In genomic region chrX:17412692-17413091, GRCh38 we compare ENCODE assay signal across 15 cellular contexts. TPM values are rescaled to one million over a fixed set of nuclear protein-coding genes. Genes with fewer than 3 reads are reported as not detected.
DNase-seq lines count a peak whose midpoint lies in the region; ATAC-seq and TF ChIP-seq lines count a peak whose summit lies in the region.
"Had no signal": no experiment of that assay in that cellular context is flagged by ENCODE, and none has a peak within 500 bp of the region (broad histone marks: within the 10 kb centered on the region; RNA-seq: fewer than 3 reads in every experiment).

No MANE protein-coding gene starts in this region.

- H3K9me3 Mint-ChIP-seq in activated naive CD8-positive, alpha-beta T cell treated with anti-CD3 and anti-CD28 coated beads for 36 hours: peaks cover 2% of the 10 kb centered on the region
- H3K9me3 Mint-ChIP-seq: nephron had no signal

- DNase-seq in AG09319 (ENCODE audit: extremely low read depth, low read depth): peak; percentile 43
- peak; percentile 41 for DNase-seq in HS-27A (ENCODE audit: low read depth)
- no peak for DNase-seq in activated naive CD8-positive, alpha-beta T cell treated with anti-CD3 and anti-CD28 coated beads for 36 hours
- DNase-seq in iris pigment epithelial cell (ENCODE audit: low read depth): peak; percentile 40
- no peak for DNase-seq in cerebellum (ENCODE audit: low spot score)
- no peak for DNase-seq in NCI-H187 (lab: John Stamatoyannopoulos, UW)
- DNase-seq: activated CD4-positive, alpha-beta T cell treated with anti-CD3 and anti-CD28 coated beads for 48 hours; activated effector memory CD4-positive, alpha-beta T cell treated with anti-CD3 and anti-CD28 coated beads, Interleukin-2, amount 50 U/mL, for 16 hours; cerebellar nuclear complex; left colon; NCI-H524; stimulated activated CD4-positive, alpha-beta T cell treated with anti-CD3 and anti-CD28 coated beads, Interleukin-12 subunit alpha, Interleukin-12 subunit beta, amount 100 ng/mL, for 4 hours had no signal

- H3K4me3 Mint-ChIP-seq in activated naive CD8-positive, alpha-beta T cell treated with anti-CD3 and anti-CD28 coated beads for 36 hours: no peak overlapping the region
- H3K4me3 Mint-ChIP-seq: nephron had no signal

- H3K27me3 Mint-ChIP-seq in activated naive CD8-positive, alpha-beta T cell treated with anti-CD3 and anti-CD28 coated beads for 36 hours: peaks cover 28% of the 10 kb centered on the region

- no peak for ATAC-seq in HG03442 (IDR thresholded peaks at IDR 0.05; ENCODE audit: unreplicated experiment)
- ATAC-seq in GM19395 (IDR thresholded peaks at IDR 0.05; ENCODE audit: unreplicated experiment): no peak
- ATAC-seq: left colon had no signal

- H3K27ac Mint-ChIP-seq in activated naive CD8-positive, alpha-beta T cell treated with anti-CD3 and anti-CD28 coated beads for 36 hours: peak overlapping the region; percentile 76
- H3K27ac Mint-ChIP-seq: nephron had no signal

- TF ChIP-seq CTCF in AG09319 (IDR thresholded peaks at IDR 0.05; ENCODE audit: low read depth, low read length): no peak

- H3K4me1 Mint-ChIP-seq in activated naive CD8-positive, alpha-beta T cell treated with anti-CD3 and anti-CD28 coated beads for 36 hours: peaks cover 19% of the 10 kb centered on the region

- H3K36me3 Mint-ChIP-seq in activated naive CD8-positive, alpha-beta T cell treated with anti-CD3 and anti-CD28 coated beads for 36 hours: peaks cover 4% of the 10 kb centered on the region

RNA-seq across cellular contexts. Expression of gene NHS, which starts 37.7 kb away (rescaled TPM):
- total RNA-seq in activated naive CD8-positive, alpha-beta T cell treated with anti-CD3 and anti-CD28 coated beads for 36 hours: 10 to 100 TPM; 25.6 to 25.8 TPM
- total RNA-seq in cerebellum: 7.3 TPM

Comparison
In these comparisons a context has a peak if more than half of its experiments do, and no peak if none do; other contexts are left out.
1. DNase-seq: peak in AG09319 (single experiment), HS-27A (single experiment) and iris pigment epithelial cell (single experiment); none in activated naive CD8-positive, alpha-beta T cell treated with anti-CD3 and anti-CD28 coated beads for 36 hours (single experiment), cerebellum (single experiment) and NCI-H187 (0 of 2).